ENCODE assay signal across 1 cellular context in genomic region chr19:2050349-2050990, GRCh38.
TF ChIP-seq lines count a peak whose summit lies in the region.

No MANE protein-coding gene starts in this region.

TF ChIP-seq in K562, 482 proteins besides CTCF, POLR2A, EP300 and RAD21 (continued from another document and continues in another):
- TF ChIP-seq, protein P1, sequence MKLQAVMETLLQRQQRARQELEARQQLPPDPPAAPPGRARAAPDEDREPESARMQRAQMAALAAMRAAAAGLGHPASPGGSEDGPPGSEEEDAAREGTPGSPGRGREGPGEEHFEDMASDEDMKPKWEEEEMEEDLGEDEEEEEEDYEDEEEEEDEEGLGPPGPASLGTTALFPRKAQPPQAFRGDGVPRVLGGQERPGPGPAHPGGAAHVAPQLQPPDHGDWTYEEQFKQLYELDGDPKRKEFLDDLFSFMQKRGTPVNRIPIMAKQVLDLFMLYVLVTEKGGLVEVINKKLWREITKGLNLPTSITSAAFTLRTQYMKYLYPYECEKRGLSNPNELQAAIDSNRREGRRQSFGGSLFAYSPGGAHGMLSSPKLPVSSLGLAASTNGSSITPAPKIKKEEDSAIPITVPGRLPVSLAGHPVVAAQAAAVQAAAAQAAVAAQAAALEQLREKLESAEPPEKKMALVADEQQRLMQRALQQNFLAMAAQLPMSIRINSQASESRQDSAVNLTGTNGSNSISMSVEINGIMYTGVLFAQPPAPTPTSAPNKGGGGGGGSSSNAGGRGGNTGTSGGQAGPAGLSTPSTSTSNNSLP (IDR thresholded peaks at IDR 0.05; ENCODE audit: borderline replicate concordance, low read depth, low read length), result no peak
- TF ChIP-seq CAMTA2 (CRISPR knock-in tag; conservative IDR thresholded peaks at IDR 0.05), result no peak
- no peak for TF ChIP-seq ZNF586 (CRISPR knock-in tag; conservative IDR thresholded peaks at IDR 0.05)
- no peak for TF ChIP-seq ARID1B (IDR thresholded peaks at IDR 0.05)
- TF ChIP-seq ZHX1 (conservative IDR thresholded peaks at IDR 0.05; ENCODE audit: low read length), result no peak
- TF ChIP-seq SRF (CRISPR knock-in tag; IDR thresholded peaks at IDR 0.05), result no peak
- TF ChIP-seq PTBP1 (IDR thresholded peaks at IDR 0.05; ENCODE audit: low read depth, low read length), result no peak
- TF ChIP-seq DACH1 (IDR thresholded peaks at IDR 0.05; ENCODE audit: partially characterized antibody), result no peak
- TF ChIP-seq ZNF696 (CRISPR knock-in tag; conservative IDR thresholded peaks at IDR 0.05), result no peak
- TF ChIP-seq CBFB (CRISPR knock-in tag; IDR thresholded peaks at IDR 0.05), result no peak
- no peak for TF ChIP-seq NR2C2 (CRISPR knock-in tag; IDR thresholded peaks at IDR 0.05)
- TF ChIP-seq NR2C2 (tag; IDR thresholded peaks at IDR 0.05), result peak; percentile 3; the same call in 1 of the 2 replicates
- TF ChIP-seq NCOR1 (IDR thresholded peaks at IDR 0.05), result no peak
- TF ChIP-seq NR2C1 (IDR thresholded peaks at IDR 0.05), result no peak
- no peak for TF ChIP-seq NR2C1 (tag; IDR thresholded peaks at IDR 0.05)
- TF ChIP-seq SMAD1 (IDR thresholded peaks at IDR 0.05; ENCODE audit: low read depth, low read length, partially characterized antibody), result no peak
- TF ChIP-seq MYNN (IDR thresholded peaks at IDR 0.05), result no peak
- no peak for TF ChIP-seq MYNN (CRISPR knock-in tag; IDR thresholded peaks at IDR 0.05)
- TF ChIP-seq ZNF778 (CRISPR knock-in tag; IDR thresholded peaks at IDR 0.05), result no peak
- TF ChIP-seq MECOM (CRISPR knock-in tag; IDR thresholded peaks at IDR 0.05), result no peak
- TF ChIP-seq ZNF239 (CRISPR knock-in tag; IDR thresholded peaks at IDR 0.05), result no peak
- no peak for TF ChIP-seq ZC3H11A (IDR thresholded peaks at IDR 0.05; ENCODE audit: low read depth, low read length)
- TF ChIP-seq PCBP1 (IDR thresholded peaks at IDR 0.05; ENCODE audit: low read depth, low read length, poor library complexity, severe bottlenecking), result peak; percentile 67
- TF ChIP-seq ZNF324 (CRISPR knock-in tag; IDR thresholded peaks at IDR 0.05), result no peak
- TF ChIP-seq TRIM25 (IDR thresholded peaks at IDR 0.05; ENCODE audit: borderline replicate concordance), result no peak
- TF ChIP-seq, protein P2, sequence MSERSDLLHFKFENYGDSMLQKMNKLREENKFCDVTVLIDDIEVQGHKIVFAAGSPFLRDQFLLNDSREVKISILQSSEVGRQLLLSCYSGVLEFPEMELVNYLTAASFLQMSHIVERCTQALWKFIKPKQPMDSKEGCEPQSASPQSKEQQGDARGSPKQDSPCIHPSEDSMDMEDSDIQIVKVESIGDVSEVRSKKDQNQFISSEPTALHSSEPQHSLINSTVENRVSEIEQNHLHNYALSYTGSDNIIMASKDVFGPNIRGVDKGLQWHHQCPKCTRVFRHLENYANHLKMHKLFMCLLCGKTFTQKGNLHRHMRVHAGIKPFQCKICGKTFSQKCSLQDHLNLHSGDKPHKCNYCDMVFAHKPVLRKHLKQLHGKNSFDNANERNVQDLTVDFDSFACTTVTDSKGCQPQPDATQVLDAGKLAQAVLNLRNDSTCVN (CRISPR knock-in tag; IDR thresholded peaks at IDR 0.05), result no peak
- no peak for TF ChIP-seq EGR1 (conservative IDR thresholded peaks at IDR 0.05)
- no peak for TF ChIP-seq L3MBTL2 (IDR thresholded peaks at IDR 0.05)
- no peak for TF ChIP-seq LCOR (CRISPR knock-in tag; IDR thresholded peaks at IDR 0.05)
- no peak for TF ChIP-seq PYGO2 (tag; IDR thresholded peaks at IDR 0.05)
- no peak for TF ChIP-seq KLF13 (tag; IDR thresholded peaks at IDR 0.05; ENCODE audit: borderline replicate concordance, low read depth)
- peak; percentile 81; the same call in 1 of the 2 replicates for TF ChIP-seq KAT7 (CRISPR knock-in tag; IDR thresholded peaks at IDR 0.05; ENCODE audit: borderline replicate concordance)
- TF ChIP-seq RBM14 (IDR thresholded peaks at IDR 0.05; ENCODE audit: borderline replicate concordance, insufficient read depth, low read depth, low read length), result 0 out of 2 replicates have a peak, but pooled peaks have one; percentile 79
- TF ChIP-seq, protein P3, sequence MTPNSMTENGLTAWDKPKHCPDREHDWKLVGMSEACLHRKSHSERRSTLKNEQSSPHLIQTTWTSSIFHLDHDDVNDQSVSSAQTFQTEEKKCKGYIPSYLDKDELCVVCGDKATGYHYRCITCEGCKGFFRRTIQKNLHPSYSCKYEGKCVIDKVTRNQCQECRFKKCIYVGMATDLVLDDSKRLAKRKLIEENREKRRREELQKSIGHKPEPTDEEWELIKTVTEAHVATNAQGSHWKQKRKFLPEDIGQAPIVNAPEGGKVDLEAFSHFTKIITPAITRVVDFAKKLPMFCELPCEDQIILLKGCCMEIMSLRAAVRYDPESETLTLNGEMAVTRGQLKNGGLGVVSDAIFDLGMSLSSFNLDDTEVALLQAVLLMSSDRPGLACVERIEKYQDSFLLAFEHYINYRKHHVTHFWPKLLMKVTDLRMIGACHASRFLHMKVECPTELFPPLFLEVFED (CRISPR knock-in tag; conservative IDR thresholded peaks at IDR 0.05), result no peak
- TF ChIP-seq, protein P4, sequence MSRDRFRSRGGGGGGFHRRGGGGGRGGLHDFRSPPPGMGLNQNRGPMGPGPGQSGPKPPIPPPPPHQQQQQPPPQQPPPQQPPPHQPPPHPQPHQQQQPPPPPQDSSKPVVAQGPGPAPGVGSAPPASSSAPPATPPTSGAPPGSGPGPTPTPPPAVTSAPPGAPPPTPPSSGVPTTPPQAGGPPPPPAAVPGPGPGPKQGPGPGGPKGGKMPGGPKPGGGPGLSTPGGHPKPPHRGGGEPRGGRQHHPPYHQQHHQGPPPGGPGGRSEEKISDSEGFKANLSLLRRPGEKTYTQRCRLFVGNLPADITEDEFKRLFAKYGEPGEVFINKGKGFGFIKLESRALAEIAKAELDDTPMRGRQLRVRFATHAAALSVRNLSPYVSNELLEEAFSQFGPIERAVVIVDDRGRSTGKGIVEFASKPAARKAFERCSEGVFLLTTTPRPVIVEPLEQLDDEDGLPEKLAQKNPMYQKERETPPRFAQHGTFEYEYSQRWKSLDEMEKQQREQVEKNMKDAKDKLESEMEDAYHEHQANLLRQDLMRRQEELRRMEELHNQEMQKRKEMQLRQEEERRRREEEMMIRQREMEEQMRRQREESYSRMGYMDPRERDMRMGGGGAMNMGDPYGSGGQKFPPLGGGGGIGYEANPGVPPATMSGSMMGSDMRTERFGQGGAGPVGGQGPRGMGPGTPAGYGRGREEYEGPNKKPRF (IDR thresholded peaks at IDR 0.05; ENCODE audit: low read depth, low read length), result no peak
- TF ChIP-seq, protein P5, sequence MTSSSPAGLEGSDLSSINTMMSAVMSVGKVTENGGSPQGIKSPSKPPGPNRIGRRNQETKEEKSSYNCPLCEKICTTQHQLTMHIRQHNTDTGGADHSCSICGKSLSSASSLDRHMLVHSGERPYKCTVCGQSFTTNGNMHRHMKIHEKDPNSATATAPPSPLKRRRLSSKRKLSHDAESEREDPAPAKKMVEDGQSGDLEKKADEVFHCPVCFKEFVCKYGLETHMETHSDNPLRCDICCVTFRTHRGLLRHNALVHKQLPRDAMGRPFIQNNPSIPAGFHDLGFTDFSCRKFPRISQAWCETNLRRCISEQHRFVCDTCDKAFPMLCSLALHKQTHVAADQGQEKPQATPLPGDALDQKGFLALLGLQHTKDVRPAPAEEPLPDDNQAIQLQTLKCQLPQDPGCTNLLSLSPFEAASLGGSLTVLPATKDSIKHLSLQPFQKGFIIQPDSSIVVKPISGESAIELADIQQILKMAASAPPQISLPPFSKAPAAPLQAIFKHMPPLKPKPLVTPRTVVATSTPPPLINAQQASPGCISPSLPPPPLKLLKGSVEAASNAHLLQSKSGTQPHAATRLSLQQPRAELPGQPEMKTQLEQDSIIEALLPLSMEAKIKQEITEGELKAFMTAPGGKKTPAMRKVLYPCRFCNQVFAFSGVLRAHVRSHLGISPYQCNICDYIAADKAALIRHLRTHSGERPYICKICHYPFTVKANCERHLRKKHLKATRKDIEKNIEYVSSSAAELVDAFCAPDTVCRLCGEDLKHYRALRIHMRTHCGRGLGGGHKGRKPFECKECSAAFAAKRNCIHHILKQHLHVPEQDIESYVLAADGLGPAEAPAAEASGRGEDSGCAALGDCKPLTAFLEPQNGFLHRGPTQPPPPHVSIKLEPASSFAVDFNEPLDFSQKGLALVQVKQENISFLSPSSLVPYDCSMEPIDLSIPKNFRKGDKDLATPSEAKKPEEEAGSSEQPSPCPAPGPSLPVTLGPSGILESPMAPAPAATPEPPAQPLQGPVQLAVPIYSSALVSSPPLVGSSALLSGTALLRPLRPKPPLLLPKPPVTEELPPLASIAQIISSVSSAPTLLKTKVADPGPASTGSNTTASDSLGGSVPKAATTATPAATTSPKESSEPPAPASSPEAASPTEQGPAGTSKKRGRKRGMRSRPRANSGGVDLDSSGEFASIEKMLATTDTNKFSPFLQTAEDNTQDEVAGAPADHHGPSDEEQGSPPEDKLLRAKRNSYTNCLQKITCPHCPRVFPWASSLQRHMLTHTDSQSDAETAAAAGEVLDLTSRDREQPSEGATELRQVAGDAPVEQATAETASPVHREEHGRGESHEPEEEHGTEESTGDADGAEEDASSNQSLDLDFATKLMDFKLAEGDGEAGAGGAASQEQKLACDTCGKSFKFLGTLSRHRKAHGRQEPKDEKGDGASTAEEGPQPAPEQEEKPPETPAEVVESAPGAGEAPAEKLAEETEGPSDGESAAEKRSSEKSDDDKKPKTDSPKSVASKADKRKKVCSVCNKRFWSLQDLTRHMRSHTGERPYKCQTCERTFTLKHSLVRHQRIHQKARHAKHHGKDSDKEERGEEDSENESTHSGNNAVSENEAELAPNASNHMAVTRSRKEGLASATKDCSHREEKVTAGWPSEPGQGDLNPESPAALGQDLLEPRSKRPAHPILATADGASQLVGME (CRISPR knock-in tag; IDR thresholded peaks at IDR 0.05), result no peak
- TF ChIP-seq COPS2 (conservative IDR thresholded peaks at IDR 0.05), result no peak
- TF ChIP-seq VEZF1 (CRISPR knock-in tag; IDR thresholded peaks at IDR 0.05), result peak; percentile 78
- TF ChIP-seq NCOA4 (IDR thresholded peaks at IDR 0.05; ENCODE audit: partially characterized antibody), result no peak
- TF ChIP-seq NR4A1 (CRISPR knock-in tag; IDR thresholded peaks at IDR 0.05), result no peak
- TF ChIP-seq NR4A1 (tag; IDR thresholded peaks at IDR 0.05), result no peak
- TF ChIP-seq CBX3 (IDR thresholded peaks at IDR 0.05; ENCODE audit: borderline replicate concordance in 1 of 2, low read length in 2 of 2), result no peak
- no peak for TF ChIP-seq MAX (CRISPR knock-in tag; IDR thresholded peaks at IDR 0.05)
- TF ChIP-seq OTX1 (CRISPR knock-in tag; IDR thresholded peaks at IDR 0.05), result no peak
- no peak for TF ChIP-seq FOXJ2 (tag; IDR thresholded peaks at IDR 0.05)
- no peak for TF ChIP-seq ZBTB33 (CRISPR knock-in tag; IDR thresholded peaks at IDR 0.05)
